In genomic region chr14:102604183-102604582, GRCh38 we compare ENCODE assay signal across 16 cellular contexts. TPM values are rescaled to one million over a fixed set of nuclear protein-coding genes. Genes with fewer than 3 reads are reported as not detected.
DNase-seq lines count a peak whose midpoint lies in the region; ATAC-seq and TF ChIP-seq lines count a peak whose summit lies in the region.
"Had no signal": no experiment of that assay in that cellular context is flagged by ENCODE, and none has a peak within 500 bp of the region (broad histone marks: within the 10 kb centered on the region; RNA-seq: fewer than 3 reads in every experiment).

No MANE protein-coding gene starts in this region.

- H3K36me3 Mint-ChIP-seq in activated naive CD8-positive, alpha-beta T cell treated with anti-CD3 and anti-CD28 coated beads for 36 hours = peaks cover 15% of the 10 kb centered on the region
- H3K36me3 Mint-ChIP-seq in T-cell = peaks cover 6% of the 10 kb centered on the region

- H3K9ac ChIP-seq in HCT116 (ENCODE audit: low read length) = no peak overlapping the region
- H3K9ac ChIP-seq in smooth muscle cell (ENCODE audit: low read depth) = no peak overlapping the region
- H3K9ac ChIP-seq: KMS-11 had no signal

- H3K4me1 Mint-ChIP-seq in activated naive CD8-positive, alpha-beta T cell treated with anti-CD3 and anti-CD28 coated beads for 36 hours = peaks cover 39% of the 10 kb centered on the region
- H3K4me1 Mint-ChIP-seq in T-cell = peaks cover 50 to 52% (median 50%) of the 10 kb centered on the region in 3 donors

- no peaks in the 10 kb centered on the region for H3K9me3 Mint-ChIP-seq in activated naive CD8-positive, alpha-beta T cell treated with anti-CD3 and anti-CD28 coated beads for 36 hours
- no peaks in the 10 kb centered on the region for H3K9me3 Mint-ChIP-seq in T-cell
- H3K9me3 Mint-ChIP-seq: HFFc6 had no signal

- H3K9me2 ChIP-seq in HCT116 (ENCODE audit: insufficient read depth) (no peaks in the 10 kb centered on the region), PC-9 (ENCODE audit: insufficient read depth) (no peaks in the 10 kb centered on the region)

- H3K27me3 ChIP-seq in HCT116 (ENCODE audit: insufficient read depth, low read length) (no peaks in the 10 kb centered on the region), PC-9 (ENCODE audit: insufficient read depth, low read depth) (no peaks in the 10 kb centered on the region), smooth muscle cell (ENCODE audit: low read depth) (no peaks in the 10 kb centered on the region)
- H3K27me3 ChIP-seq: SJCRH30 had no signal

- no peak overlapping the region for H3K4me3 ChIP-seq in HCT116 (replicated peaks in 1 of 2; ENCODE audit: low read depth in 1 of 2, low read length in 2 of 2)
- no peak overlapping the region for H3K4me3 ChIP-seq in PC-9
- no peak overlapping the region for H3K4me3 ChIP-seq in smooth muscle cell
- H3K4me3 ChIP-seq: SJCRH30 had no signal

- H3K27ac ChIP-seq in HCT116 (ENCODE audit: low read depth, low read length) (no peak overlapping the region), PC-9 (peak overlapping the region; percentile 44), smooth muscle cell (ENCODE audit: low read depth) (peak overlapping the region; percentile 9)
- H3K27ac ChIP-seq: KMS-11, SJCRH30 had no signal

- H3K36me3 ChIP-seq in HCT116 (ENCODE audit: control insufficient read depth in 1 of 2, insufficient read depth in 2 of 2, low read length in 2 of 2) = peaks cover under 1 to 6% of the 10 kb centered on the region in 2 experiments; a peak in 3 of 4 replicates
- no peaks in the 10 kb centered on the region; the same call in 1 of the 2 replicates for H3K36me3 ChIP-seq in PC-9 (ENCODE audit: low read depth)
- H3K36me3 ChIP-seq in smooth muscle cell (ENCODE audit: low read depth) = no peaks in the 10 kb centered on the region

- H3K4me3 Mint-ChIP-seq in activated naive CD8-positive, alpha-beta T cell treated with anti-CD3 and anti-CD28 coated beads for 36 hours = no peak overlapping the region
- H3K4me3 Mint-ChIP-seq in T-cell = no peak overlapping the region
- H3K4me3 Mint-ChIP-seq: HFFc6 had no signal

- DNase-seq in HCT116 (ENCODE audit: low read depth, low spot score) = no peak
- no peak for DNase-seq in PC-9
- DNase-seq in smooth muscle cell (lab: John Stamatoyannopoulos, UW; ENCODE audit: unreplicated experiment) = no peak
- DNase-seq in activated naive CD8-positive, alpha-beta T cell treated with anti-CD3 and anti-CD28 coated beads for 36 hours = no peak
- DNase-seq in T-cell = no peak
- DNase-seq in DMS153 (lab: John Stamatoyannopoulos, UW) = no peak
- DNase-seq: HFFc6, MM.1S, NCI-H1105 treated with DMSO at 0.1 percent for 48 hours, NCI-H187 treated with DMSO at 0.1 percent for 48 hours, NCI-H2171, RPMI8226, SJCRH30, SW 1271 had no signal

- H3K27me3 Mint-ChIP-seq in activated naive CD8-positive, alpha-beta T cell treated with anti-CD3 and anti-CD28 coated beads for 36 hours = no peaks in the 10 kb centered on the region
- no peaks in the 10 kb centered on the region for H3K27me3 Mint-ChIP-seq in T-cell

- ATAC-seq in HCT116 = no peak
- ATAC-seq in esophagus mucosa = peak; percentile 50
- no peak for ATAC-seq in T-cell (replicated peaks in 1 of 4)

- H3K9me3 ChIP-seq in HCT116 (ENCODE audit: control insufficient read depth in 1 of 2, insufficient read depth in 1 of 2, low read depth in 1 of 2, low read length in 2 of 2) (no peaks in the 10 kb centered on the region), PC-9 (ENCODE audit: insufficient read depth, low read depth) (no peaks in the 10 kb centered on the region), smooth muscle cell (replicated peaks; ENCODE audit: low read depth) (no peaks in the 10 kb centered on the region)
- H3K9me3 ChIP-seq: SJCRH30 had no signal

- no peak for TF ChIP-seq POLR2A in HCT116 (IDR thresholded peaks at IDR 0.05; ENCODE audit: borderline replicate concordance, extremely low read depth, insufficient read depth, insufficient read length)

- H3K27ac Mint-ChIP-seq in activated naive CD8-positive, alpha-beta T cell treated with anti-CD3 and anti-CD28 coated beads for 36 hours = no peak overlapping the region
- no peak overlapping the region for H3K27ac Mint-ChIP-seq in T-cell

- H3F3A ChIP-seq in PC-9 (ENCODE audit: insufficient read depth, low read depth) (peaks cover 60% of the 10 kb centered on the region), smooth muscle cell (ENCODE audit: low read depth) (no peaks in the 10 kb centered on the region)

- CTCF ChIA-PET in HCT116 (lab: Charles Lee) (interaction anchor here (2.5 kb wide), 1 partner anchor 10 kb away, joined by 17 read pairs; no protein-coding TSS in a partner anchor), PC-9 (lab: Charles Lee) (no interaction called here), T-cell (lab: Charles Lee) (interaction anchor here in 1 of 2 donors (0.6 kb wide), 1 partner anchor 536 kb away, joined by 5 read pairs; no protein-coding TSS in a partner anchor)

- RAD21 ChIA-PET in HCT116 (lab: Charles Lee; ENCODE audit: low non-redundant PET in 1 of 2, low total read pairs in 2 of 2, uncharacterized antibody in 2 of 2, unreplicated experiment in 2 of 2) = no interaction called here

- H3K4me2 ChIP-seq in HCT116 (ENCODE audit: low read length) (no peak overlapping the region), PC-9 (peak overlapping the region; percentile 37), smooth muscle cell (no peak overlapping the region)
- H3K4me2 ChIP-seq: KMS-11 had no signal

- H4K20me1 ChIP-seq in HCT116 (ENCODE audit: insufficient read depth) (peaks cover 16% of the 10 kb centered on the region; the same call in 1 of the 2 replicates), PC-9 (ENCODE audit: insufficient read depth) (peaks cover 77% of the 10 kb centered on the region), smooth muscle cell (ENCODE audit: low read depth) (peaks cover 100% of the 10 kb centered on the region)

- intact Hi-C loops in HCT116 (cut with micrococcal nuclease) (no loop called here), PC-9 (cut with micrococcal nuclease; ENCODE audit: unreplicated experiment) (loop anchor here (2.0 kb wide), 1 partner anchor 51 kb away; no protein-coding TSS in a partner anchor)

- H2AFZ ChIP-seq in HCT116 (ENCODE audit: low read depth, low read length, poor library complexity, severe bottlenecking) = no peak overlapping the region
- H2AFZ ChIP-seq in PC-9 = no peak overlapping the region
- H2AFZ ChIP-seq in smooth muscle cell (ENCODE audit: low read depth) = no peak overlapping the region

- BruUV-seq in HCT116 (replicated peaks; lab: Mats Ljungman, UMichigan) (TSS peak; percentile 17), PC-9 (replicated peaks; lab: Mats Ljungman, UMichigan) (no TSS peak)

- TF ChIP-seq CTCF in HCT116 (IDR thresholded peaks at IDR 0.05 in 2 of 3, conservative IDR thresholded peaks at IDR 0.05 in 1 of 3; ENCODE audit: borderline replicate concordance in 1 of 3, insufficient read depth in 1 of 3, low read depth in 2 of 3, low read length in 2 of 3) (no peak), PC-9 (conservative IDR thresholded peaks at IDR 0.05) (no peak), smooth muscle cell (IDR thresholded peaks at IDR 0.05; ENCODE audit: borderline replicate concordance, insufficient read depth, poor library complexity, severe bottlenecking) (no peak)

- H3K79me2 ChIP-seq in HCT116 (ENCODE audit: insufficient read depth, low read length) (peaks cover 96% of the 10 kb centered on the region), PC-9 (ENCODE audit: low read depth) (peaks cover 100% of the 10 kb centered on the region), smooth muscle cell (ENCODE audit: low read depth) (peaks cover 100% of the 10 kb centered on the region)

- peaks cover 33 to 54% of the 10 kb centered on the region in 2 experiments for H3K4me1 ChIP-seq in HCT116 (ENCODE audit: control insufficient read depth in 1 of 2, insufficient read depth in 2 of 2, low read length in 2 of 2)
- peaks cover 29% of the 10 kb centered on the region for H3K4me1 ChIP-seq in PC-9 (replicated peaks; ENCODE audit: insufficient read depth)
- peaks cover 3% of the 10 kb centered on the region for H3K4me1 ChIP-seq in smooth muscle cell (ENCODE audit: low read depth)

- WGBS in smooth muscle cell (ENCODE audit: low lambda C conversion rate) = 77% methylated on average over 2 of the region's 2 CpGs

- POLR2A ChIA-PET in HCT116 (lab: Charles Lee) (no interaction called here), PC-9 (lab: Charles Lee; ENCODE audit: unreplicated experiment) (interaction anchor here (0.6 to 1.0 kb wide), 4 partner anchors 50 to 233 kb away, joined by 3 to 7 read pairs (median 4); no protein-coding TSS in a partner anchor), T-cell (lab: Charles Lee) (interaction anchor here in 1 of 2 donors (0.5 kb wide), 1 partner anchor 28 kb away, joined by 4 read pairs; no protein-coding TSS in a partner anchor)

- no peak for TF ChIP-seq RAD21 in HCT116 (IDR thresholded peaks at IDR 0.05; ENCODE audit: low read depth)

TF ChIP-seq in HCT116, 20 proteins besides CTCF, POLR2A, EP300 and RAD21:
- TF ChIP-seq, protein P1, sequence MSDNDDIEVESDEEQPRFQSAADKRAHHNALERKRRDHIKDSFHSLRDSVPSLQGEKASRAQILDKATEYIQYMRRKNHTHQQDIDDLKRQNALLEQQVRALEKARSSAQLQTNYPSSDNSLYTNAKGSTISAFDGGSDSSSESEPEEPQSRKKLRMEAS (IDR thresholded peaks at IDR 0.05) = no peak
- peak; percentile 42; the same call in 1 of the 2 replicates for TF ChIP-seq SRF (IDR thresholded peaks at IDR 0.05; ENCODE audit: low read depth)
- no peak for TF ChIP-seq ZNF274 (IDR thresholded peaks at IDR 0.05; ENCODE audit: low read depth, low read length)
- TF ChIP-seq ZFX (IDR thresholded peaks at IDR 0.05) = no peak
- TF ChIP-seq EZH2phosphoT487 (IDR thresholded peaks at IDR 0.05; ENCODE audit: borderline replicate concordance) = no peak
- TF ChIP-seq EZH2 (IDR thresholded peaks at IDR 0.05) = no peak
- no peak for TF ChIP-seq JUND (IDR thresholded peaks at IDR 0.05)
- TF ChIP-seq FOSL1 (IDR thresholded peaks at IDR 0.05; ENCODE audit: low read depth) = no peak
- no peak for TF ChIP-seq TCF7L2 (IDR thresholded peaks at IDR 0.05; ENCODE audit: borderline replicate concordance, extremely low read depth, insufficient read depth, insufficient read length)

RNA-seq across cellular contexts. Expression of gene RCOR1, which starts 11.7 kb away (rescaled TPM):
- total RNA-seq in HCT116 (2021; ENCODE audit: unreplicated experiment) (30.7 TPM), PC-9 (2021) (54.2 and 67.2 TPM in 2 replicates), esophagus mucosa (52.8 TPM), smooth muscle cell (25.7 and 29.3 TPM in 2 replicates), T-cell (10 to 100 TPM; 17.7 to 25.0 (median 18.7) TPM)
- polyA plus RNA-seq in HCT116 (2012) = 13.6 and 15.0 TPM in 2 replicates
- 4.4 and 5.5 TPM in 2 replicates for polyA plus RNA-seq in smooth muscle cell
- 10 to 100 TPM; 14.7 to 16.2 TPM for total RNA-seq in activated naive CD8-positive, alpha-beta T cell treated with anti-CD3 and anti-CD28 coated beads for 36 hours
